In genomic region chr2:98730851-98731708, GRCh38 we compare ENCODE assay signal across 8 cellular contexts. TPM values are rescaled to one million over a fixed set of nuclear protein-coding genes. Genes with fewer than 3 reads are reported as not detected.
DNase-seq lines count a peak whose midpoint lies in the region; TF ChIP-seq lines count a peak whose summit lies in the region.

TSS of gene MGAT4A (minus strand) at chr2:98731132. CDS start at chr2:98726332, 4,800 bp downstream.

- H3K4me3 ChIP-seq in HFF-Myc (replicated peaks; ENCODE audit: low read depth, low read length) (peak within 1 kb of the TSS; percentile 29), dorsolateral prefrontal cortex (peak within 1 kb of the TSS; percentile 67 to 99 (median 86))

- no peak for TF ChIP-seq CTCF in HFF-Myc (IDR thresholded peaks at IDR 0.05; ENCODE audit: low read depth, low read length, missing control alignments)
- peak in 5 of 56 donors; percentile 4 to 26 (median 13) for TF ChIP-seq CTCF in dorsolateral prefrontal cortex (IDR thresholded peaks at IDR 0.05 in 54 of 56, conservative IDR thresholded peaks at IDR 0.05 in 2 of 56; ENCODE audit: low read depth in 1 of 56, partially characterized antibody in 56 of 56)

- intact Hi-C loops in dorsolateral prefrontal cortex (cut with DNase I) = loop anchor here in 1 of 2 donors (2.0 to 10.0 kb wide), 2 partner anchors 82 to 104 kb away; no protein-coding TSS in a partner anchor

- no peaks in the 10 kb centered on the region for H3K27me3 ChIP-seq in dorsolateral prefrontal cortex

- H3K27ac ChIP-seq in dorsolateral prefrontal cortex = peak within 1 kb of the TSS; percentile 67 to 98 (median 91)

- peak; percentile 53 to 90 (median 70) for DNase-seq in NCI-H1417 (lab: John Stamatoyannopoulos, UW)
- DNase-seq in NCI-H1417 treated with DMSO at 0.1 percent for 48 hours (lab: John Stamatoyannopoulos, UW) = no peak
- DNase-seq in HFF-Myc (ENCODE audit: extremely low read depth, low read depth) = no peak
- peak; percentile 28 for DNase-seq in NCI-H128 (lab: John Stamatoyannopoulos, UW; ENCODE audit: unreplicated experiment)
- DNase-seq in activated CD4-positive, alpha-beta T cell treated with anti-CD3 and anti-CD28 coated beads, Interleukin-2, amount 50 U/mL, for 1 hour = peak; percentile 76
- DNase-seq in dorsolateral prefrontal cortex = peak; percentile 66 to 90 (median 74)
- DNase-seq in lung microvascular endothelial cell (ENCODE audit: low read depth in 2 of 2) = peak; percentile 62 to 72
- peak; percentile 50 to 64 (median 54) for DNase-seq in stimulated activated CD4-positive, alpha-beta T cell treated with anti-CD3 and anti-CD28 coated beads, TNF-alpha, amount 100 ng/mL, for 4 hours (ENCODE audit: low read depth in 3 of 3)

RNA-seq across cellular contexts. Expression of gene MGAT4A, which starts in this region (rescaled TPM):
- total RNA-seq in dorsolateral prefrontal cortex (10 to 100 TPM; 42.8 to 86.5 (median 65.9) TPM), lung microvascular endothelial cell (3.8 and 10.9 TPM in 2 replicates)

Comparison
In these comparisons a context has a peak if more than half of its experiments do, and no peak if none do; other contexts are left out.
1. DNase-seq: peak in NCI-H1417 (3 of 3), NCI-H128 (single experiment), activated CD4-positive, alpha-beta T cell treated with anti-CD3 and anti-CD28 coated beads, Interleukin-2, amount 50 U/mL, for 1 hour (single experiment), dorsolateral prefrontal cortex (10 of 10), lung microvascular endothelial cell (2 of 2) and stimulated activated CD4-positive, alpha-beta T cell treated with anti-CD3 and anti-CD28 coated beads, TNF-alpha, amount 100 ng/mL, for 4 hours (3 of 3); none in NCI-H1417 treated with DMSO at 0.1 percent for 48 hours (single experiment) and HFF-Myc (single experiment).